8 cellular contexts compared by ENCODE assay signal in genomic region chr18:22932885-22933205, GRCh38. TPM values are rescaled to one million over a fixed set of nuclear protein-coding genes. Genes with fewer than 3 reads are reported as not detected.
DNase-seq lines count a peak whose midpoint lies in the region; ATAC-seq, FAIRE-seq and TF ChIP-seq lines count a peak whose summit lies in the region.

No MANE protein-coding gene starts in this region.

- H3K4me1 Mint-ChIP-seq in IgD-negative memory B cell, result peaks cover 11 to 20% (median 12%) of the 10 kb centered on the region in 3 donors
- peaks cover 22% of the 10 kb centered on the region for H3K4me1 Mint-ChIP-seq in mesothelial cell of epicardium

- H3K27me3 Mint-ChIP-seq in IgD-negative memory B cell, result no peaks in the 10 kb centered on the region
- H3K27me3 Mint-ChIP-seq in mesothelial cell of epicardium (ENCODE audit: low read depth), result no peaks in the 10 kb centered on the region

- H3K27me3 ChIP-seq in GM06990 (replicated peaks; ENCODE audit: control insufficient read depth, insufficient read depth, low read length) (no peaks in the 10 kb centered on the region), bronchial epithelial cell (ENCODE audit: control insufficient read depth, insufficient read depth, low read length) (no peaks in the 10 kb centered on the region)

- H3K4me3 Mint-ChIP-seq in IgD-negative memory B cell (peak overlapping the region; percentile 95 to 98 (median 96)), mesothelial cell of epicardium (peak overlapping the region; percentile 70)

- H3K4me3 ChIP-seq in GM06990 (replicated peaks; ENCODE audit: low read depth, low read length) (peak overlapping the region; percentile 86), bronchial epithelial cell (ENCODE audit: low read depth, low read length) (peak overlapping the region; percentile 56)

- H3K36me3 Mint-ChIP-seq in IgD-negative memory B cell (peaks cover 1% of the 10 kb centered on the region), mesothelial cell of epicardium (no peaks in the 10 kb centered on the region)

- TF ChIP-seq CTCF in GM06990 (IDR thresholded peaks at IDR 0.05; ENCODE audit: insufficient read depth, low read length, poor library complexity, severe bottlenecking) (no peak), bronchial epithelial cell (IDR thresholded peaks at IDR 0.05; ENCODE audit: insufficient read depth, low read length, severe bottlenecking) (peak; percentile 1), mesothelial cell of epicardium (IDR thresholded peaks at IDR 0.05; ENCODE audit: unreplicated experiment) (no peak)

- H3K27ac Mint-ChIP-seq in IgD-negative memory B cell (peak overlapping the region; percentile 91 to 98 (median 97)), mesothelial cell of epicardium (peak overlapping the region; percentile 83)

- no peaks in the 10 kb centered on the region; the same call in 1 of the 2 replicates for H3K36me3 ChIP-seq in GM06990 (ENCODE audit: control insufficient read depth, insufficient read depth, low read length)
- H3K36me3 ChIP-seq in bronchial epithelial cell (ENCODE audit: control insufficient read depth, insufficient read depth, low read length), result peaks cover 9% of the 10 kb centered on the region

- no peak for FAIRE-seq in bronchial epithelial cell (lab: Jason Lieb, UNC)

- H3K9me3 Mint-ChIP-seq in IgD-negative memory B cell (no peaks in the 10 kb centered on the region), mesothelial cell of epicardium (no peaks in the 10 kb centered on the region)

- DNase-seq in GM06990 (ENCODE audit: extremely low read depth, insufficient read length) (no peak), bronchial epithelial cell (ENCODE audit: low read depth) (no peak), mesothelial cell of epicardium (ENCODE audit: low spot score in 2 of 2, unreplicated experiment in 2 of 2) (no peak), NCI-H2081 treated with DMSO at 0.1 percent for 48 hours (lab: John Stamatoyannopoulos, UW) (no peak), T-helper 9 cell (no peak), islet precursor cell (no peak)

- ATAC-seq in GM21576 (IDR thresholded peaks at IDR 0.05; ENCODE audit: unreplicated experiment), result peak; percentile 24

RNA-seq across cellular contexts. Expression of gene RBBP8, which starts 0.3 kb away (rescaled TPM):
- 10.8 TPM for polyA plus RNA-seq in IgD-negative memory B cell
- total RNA-seq in bronchial epithelial cell (72.9 and 80.6 TPM in 2 replicates), mesothelial cell of epicardium (29.4 to 31.6 TPM (median 29.8 TPM) in 3 replicates)
